ENCODE assay signal across 1 cellular context in genomic region chr2:9897796-9898195, GRCh38.
TF ChIP-seq lines count a peak whose summit lies in the region.

No MANE protein-coding gene starts in this region.

TF ChIP-seq in IMR-90, 13 proteins besides CTCF, POLR2A, EP300 and RAD21 (continued from another document):
- TF ChIP-seq RCOR1 (IDR thresholded peaks at IDR 0.05; ENCODE audit: insufficient replicate concordance, low read length) = no peak
- no peak for TF ChIP-seq CHD1 (IDR thresholded peaks at IDR 0.05; ENCODE audit: low read depth, low read length)
- TF ChIP-seq BHLHE40 (IDR thresholded peaks at IDR 0.05; ENCODE audit: low read depth, low read length) = no peak
- TF ChIP-seq FOS (IDR thresholded peaks at IDR 0.05; ENCODE audit: low read depth, low read length) = no peak
